In the genomic region with DNA sequence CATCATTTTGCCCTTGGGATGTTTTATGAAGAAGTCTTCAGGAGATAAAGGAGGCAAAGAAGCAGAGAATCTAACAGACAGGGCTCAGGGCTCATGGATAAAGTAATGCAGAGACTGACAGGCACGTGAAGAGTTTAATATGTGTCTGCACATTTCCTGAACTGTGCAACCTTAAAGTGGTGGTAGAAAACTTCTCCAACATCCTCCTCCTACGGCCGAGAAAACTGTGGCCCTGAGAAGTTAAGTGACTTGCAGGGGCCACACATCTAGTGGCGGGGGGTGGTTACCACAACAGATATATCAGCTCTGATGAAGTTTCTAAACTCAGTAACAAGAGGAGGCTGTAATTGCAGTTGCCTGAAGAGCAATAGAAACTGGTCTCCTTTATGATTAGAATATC, we compare ENCODE assay signal across 25 cellular contexts.
"Had no signal": no experiment of that assay in that cellular context is flagged by ENCODE, and none has a peak within 500 bp of the region (broad histone marks: within the 10 kb centered on the region; RNA-seq: fewer than 3 reads in every experiment).

No MANE protein-coding gene starts in this region.

- H3K36me3 Mint-ChIP-seq: activated CD8-positive, alpha-beta memory T cell treated with anti-CD3 and anti-CD28 coated beads, Interleukin-2, amount 10 ng/mL, durations not matched to agents 7 days and 5 days; activated naive CD4-positive, alpha-beta T cell treated with anti-CD3 and anti-CD28 coated beads, Interleukin-2, amount 50 U/mL, for 72 hours; natural killer cell had no signal

- H3K36me3 ChIP-seq: brain microvascular endothelial cell, pancreas, right atrium auricular region, spleen had no signal

- H3K4me1 ChIP-seq: ascending aorta, pancreas, psoas muscle, right atrium auricular region had no signal

- H3K27ac ChIP-seq: ascending aorta, brain microvascular endothelial cell, hepatocyte, pancreas, psoas muscle, right atrium auricular region, spleen, tibial artery had no signal

- DNase-seq: activated CD4-positive, alpha-beta memory T cell treated with anti-CD3 and anti-CD28 coated beads, Interleukin-2, amount 10 ng/mL, durations not matched to agents 7 days and 5 days; activated CD4-positive, alpha-beta T cell treated with anti-CD3 and anti-CD28 coated beads, Interleukin-2, amount 10 ng/mL, durations not matched to agents 24 days and 14 days; activated CD8-positive, alpha-beta memory T cell treated with anti-CD3 and anti-CD28 coated beads, Interleukin-2, amount 10 ng/mL, durations not matched to agents 7 days and 5 days; brain microvascular endothelial cell; central memory CD4-positive, alpha-beta T cell; dermis blood vessel endothelial cell; effector memory CD8-positive, alpha-beta T cell; glutamatergic neuron; left ventricle myocardium superior; mammary epithelial cell; natural killer cell; pancreas; psoas muscle; spleen; stimulated activated CD4-positive, alpha-beta T cell treated with anti-CD3 and anti-CD28 coated beads, Interleukin-4, amount 100 ng/mL, for 24 hours; stimulated activated naive CD8-positive, alpha-beta T cell treated with anti-CD3 and anti-CD28 coated beads, Interleukin-15, Interleukin-2, amounts not matched to agents 100 U/mL and 50 U/mL, for 24 hours; tibial artery had no signal

- H3K4me1 Mint-ChIP-seq: activated CD4-positive, alpha-beta memory T cell treated with anti-CD3 and anti-CD28 coated beads, Interleukin-2, amount 10 ng/mL, durations not matched to agents 7 days and 5 days; activated CD4-positive, alpha-beta T cell treated with anti-CD3 and anti-CD28 coated beads, Interleukin-2, amount 10 ng/mL, durations not matched to agents 24 days and 14 days; activated CD8-positive, alpha-beta memory T cell treated with anti-CD3 and anti-CD28 coated beads, Interleukin-2, amount 10 ng/mL, durations not matched to agents 7 days and 5 days; activated T-helper 17 cell treated with anti-CD3 and anti-CD28 coated beads, Interleukin-2, amount 50 U/mL, for 72 hours; natural killer cell had no signal

- ATAC-seq: activated CD4-positive, CD25-positive, alpha-beta regulatory T cell treated with anti-CD3 and anti-CD28 coated beads, Interleukin-2, amount 50 U/mL, for 24 hours; activated CD8-positive, alpha-beta memory T cell treated with anti-CD3 and anti-CD28 coated beads, Interleukin-2, amount 10 ng/mL, durations not matched to agents 7 days and 5 days; activated naive CD4-positive, alpha-beta T cell treated with anti-CD3 and anti-CD28 coated beads, Interleukin-2, amount 50 U/mL, for 72 hours; activated T-helper 17 cell treated with anti-CD3 and anti-CD28 coated beads, Interleukin-2, amount 50 U/mL, for 72 hours; effector memory CD8-positive, alpha-beta T cell; esophagus mucosa; left ventricle myocardium superior; natural killer cell; pancreas; psoas muscle; stimulated activated naive CD8-positive, alpha-beta T cell treated with anti-CD3 and anti-CD28 coated beads, Interleukin-15, Interleukin-2, amounts not matched to agents 100 U/mL and 50 U/mL, for 24 hours had no signal

- H3K27me3 ChIP-seq: ascending aorta, brain microvascular endothelial cell, hepatocyte, pancreas, right atrium auricular region, spleen, tibial artery had no signal

- H3K4me3 ChIP-seq: ascending aorta, hepatocyte, pancreas, psoas muscle, right atrium auricular region, spleen, tibial artery had no signal

- H3K4me3 Mint-ChIP-seq: activated CD4-positive, alpha-beta memory T cell treated with anti-CD3 and anti-CD28 coated beads, Interleukin-2, amount 10 ng/mL, durations not matched to agents 7 days and 5 days; activated CD4-positive, alpha-beta T cell treated with anti-CD3 and anti-CD28 coated beads, Interleukin-2, amount 10 ng/mL, durations not matched to agents 24 days and 14 days; activated CD8-positive, alpha-beta memory T cell treated with anti-CD3 and anti-CD28 coated beads, Interleukin-2, amount 10 ng/mL, durations not matched to agents 7 days and 5 days; activated T-helper 17 cell treated with anti-CD3 and anti-CD28 coated beads, Interleukin-2, amount 50 U/mL, for 72 hours; effector memory CD8-positive, alpha-beta T cell; natural killer cell; T-helper 2 cell treated with Interferon-gamma antibody and Interleukin-4, amounts not matched to agents 5 μg/mL and 100 μg/mL, for 36 hours had no signal

- H3K9me3 ChIP-seq: ascending aorta, pancreas, psoas muscle, right atrium auricular region, spleen, tibial artery had no signal

- H3K9me3 Mint-ChIP-seq: activated CD4-positive, alpha-beta memory T cell treated with anti-CD3 and anti-CD28 coated beads, Interleukin-2, amount 10 ng/mL, durations not matched to agents 7 days and 5 days; activated CD4-positive, alpha-beta T cell treated with anti-CD3 and anti-CD28 coated beads, Interleukin-2, amount 10 ng/mL, durations not matched to agents 24 days and 14 days; activated naive CD4-positive, alpha-beta T cell treated with anti-CD3 and anti-CD28 coated beads, Interleukin-2, amount 50 U/mL, for 72 hours; activated T-helper 17 cell treated with anti-CD3 and anti-CD28 coated beads, Interleukin-2, amount 50 U/mL, for 72 hours; effector memory CD8-positive, alpha-beta T cell; natural killer cell; T-helper 2 cell treated with Interferon-gamma antibody and Interleukin-4, amounts not matched to agents 5 μg/mL and 100 μg/mL, for 36 hours had no signal
